Comparison of ENCODE assay signal across 29 cellular contexts in the genomic region with DNA sequence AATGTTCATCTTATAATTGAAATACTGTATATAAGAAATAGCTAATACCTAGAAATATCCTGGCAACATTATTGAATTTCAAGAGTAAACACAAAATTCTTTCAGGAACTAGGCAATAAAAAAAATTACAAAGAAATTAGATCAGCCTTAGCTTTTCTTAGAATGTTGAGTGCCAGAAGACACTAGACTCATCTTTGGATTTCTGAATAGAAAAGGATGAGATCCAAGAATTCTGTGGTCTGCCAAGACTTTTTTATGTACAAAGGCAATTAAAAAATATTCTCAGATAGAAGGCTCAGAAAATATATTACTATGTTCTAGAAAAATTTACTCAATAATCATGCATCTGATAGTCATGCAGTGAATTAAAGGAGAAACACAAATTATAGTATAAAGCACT.
"Had no signal": no experiment of that assay in that cellular context is flagged by ENCODE, and none has a peak within 500 bp of the region (broad histone marks: within the 10 kb centered on the region; RNA-seq: fewer than 3 reads in every experiment).

No MANE protein-coding gene starts in this region.

- H3K36me3 Mint-ChIP-seq: activated naive CD4-positive, alpha-beta T cell treated with anti-CD3 and anti-CD28 coated beads, Interleukin-2, amount 50 U/mL, for 72 hours had no signal

- H3K27me3 Mint-ChIP-seq: activated CD4-positive, alpha-beta T cell treated with anti-CD3 and anti-CD28 coated beads, Interleukin-2, amount 10 ng/mL, durations not matched to agents 24 days and 14 days; activated T-cell treated with anti-CD3 and anti-CD28 coated beads, Interleukin-2, amount 50 U/mL, for 24 hours had no signal

- ATAC-seq: activated CD8-positive, alpha-beta T cell treated with anti-CD3 and anti-CD28 coated beads, Interleukin-2, amount 10 ng/mL, durations not matched to agents 7 days and 5 days; activated naive CD4-positive, alpha-beta T cell treated with anti-CD3 and anti-CD28 coated beads, Interleukin-2, amount 50 U/mL, for 72 hours; Panc1 had no signal

- H3K27ac ChIP-seq: brain microvascular endothelial cell, colonic mucosa, SJCRH30, SK-N-MC had no signal

- H3K27ac Mint-ChIP-seq: activated CD4-positive, alpha-beta T cell treated with anti-CD3 and anti-CD28 coated beads, Interleukin-2, amount 10 ng/mL, durations not matched to agents 24 days and 14 days; activated CD8-positive, alpha-beta T cell treated with anti-CD3 and anti-CD28 coated beads, Interleukin-2, amount 10 ng/mL, durations not matched to agents 7 days and 5 days; activated naive CD4-positive, alpha-beta T cell treated with anti-CD3 and anti-CD28 coated beads for 36 hours; activated naive CD4-positive, alpha-beta T cell treated with anti-CD3 and anti-CD28 coated beads, Interleukin-2, amount 50 U/mL, for 72 hours; activated T-cell treated with anti-CD3 and anti-CD28 coated beads, Interleukin-2, amount 50 U/mL, for 24 hours; activated T-helper 2 cell treated with anti-CD3 and anti-CD28 coated beads, Interferon-gamma antibody, Interleukin-2, Interleukin-4, amounts not matched to agents 10 μg/mL and 5 μg/mL and 100 μg/mL, durations not matched to agents 14 hours and 24 hours and 36 hours; T-helper 1 cell treated with Interleukin-12 subunit alpha and Interleukin-12 subunit beta and Interleukin-4 antibody, amounts not matched to agents 30 μg/mL and 1 μg/mL, for 36 hours; T-helper 2 cell treated with Interferon-gamma antibody and Interleukin-4, amounts not matched to agents 5 μg/mL and 100 μg/mL, for 36 hours had no signal

- DNase-seq: activated CD4-positive, alpha-beta T cell treated with anti-CD3 and anti-CD28 coated beads, Interleukin-2, amount 10 ng/mL, durations not matched to agents 24 days and 14 days; activated CD4-positive, alpha-beta T cell treated with anti-CD3 and anti-CD28 coated beads, Interleukin-2, amount 50 U/mL, for 4 hours; activated CD8-positive, alpha-beta T cell treated with anti-CD3 and anti-CD28 coated beads, Interleukin-2, amount 10 ng/mL, durations not matched to agents 7 days and 5 days; activated gamma-delta T cell; activated naive CD4-positive, alpha-beta T cell treated with anti-CD3 and anti-CD28 coated beads for 36 hours; activated T-cell treated with anti-CD3 and anti-CD28 coated beads, Interleukin-2, amount 50 U/mL, for 24 hours; amniotic stem cell; aorta; brain microvascular endothelial cell; central memory CD4-positive, alpha-beta T cell; colonic mucosa; MG63; NCI-H1048; NCI-H1105 treated with DMSO at 0.1 percent for 48 hours; NCI-H1436; NCI-H1694; NCI-H1930; NCI-H2081 treated with DMSO at 0.1 percent for 48 hours; NCI-H226; NCI-H446 treated with DMSO at 0.1 percent for 48 hours; NCI-H524; SHP77; SJCRH30 had no signal

- H3K36me3 ChIP-seq: brain microvascular endothelial cell, colonic mucosa, MG63, SJCRH30 had no signal

- H3K4me3 Mint-ChIP-seq: activated CD4-positive, alpha-beta T cell treated with anti-CD3 and anti-CD28 coated beads, Interleukin-2, amount 10 ng/mL, durations not matched to agents 24 days and 14 days; activated CD8-positive, alpha-beta T cell treated with anti-CD3 and anti-CD28 coated beads, Interleukin-2, amount 10 ng/mL, durations not matched to agents 7 days and 5 days; activated naive CD4-positive, alpha-beta T cell treated with anti-CD3 and anti-CD28 coated beads for 36 hours; activated T-cell treated with anti-CD3 and anti-CD28 coated beads, Interleukin-2, amount 50 U/mL, for 24 hours; T-helper 1 cell treated with Interleukin-12 subunit alpha and Interleukin-12 subunit beta and Interleukin-4 antibody, amounts not matched to agents 30 μg/mL and 1 μg/mL, for 36 hours; T-helper 2 cell treated with Interferon-gamma antibody and Interleukin-4, amounts not matched to agents 5 μg/mL and 100 μg/mL, for 36 hours had no signal

- H3K27me3 ChIP-seq: brain microvascular endothelial cell, colonic mucosa, MG63, SJCRH30 had no signal

- H3K9me3 Mint-ChIP-seq: activated T-cell treated with anti-CD3 and anti-CD28 coated beads, Interleukin-2, amount 50 U/mL, for 24 hours had no signal

- H3K4me3 ChIP-seq: colonic mucosa, MG63, SJCRH30, SK-N-MC had no signal

- H3K4me1 Mint-ChIP-seq: activated CD4-positive, alpha-beta T cell treated with anti-CD3 and anti-CD28 coated beads, Interleukin-2, amount 10 ng/mL, durations not matched to agents 24 days and 14 days had no signal

- H3K4me1 ChIP-seq: colonic mucosa, SJCRH30 had no signal

- H3K9me3 ChIP-seq: colonic mucosa, MG63, SJCRH30 had no signal
